In the genomic region with DNA sequence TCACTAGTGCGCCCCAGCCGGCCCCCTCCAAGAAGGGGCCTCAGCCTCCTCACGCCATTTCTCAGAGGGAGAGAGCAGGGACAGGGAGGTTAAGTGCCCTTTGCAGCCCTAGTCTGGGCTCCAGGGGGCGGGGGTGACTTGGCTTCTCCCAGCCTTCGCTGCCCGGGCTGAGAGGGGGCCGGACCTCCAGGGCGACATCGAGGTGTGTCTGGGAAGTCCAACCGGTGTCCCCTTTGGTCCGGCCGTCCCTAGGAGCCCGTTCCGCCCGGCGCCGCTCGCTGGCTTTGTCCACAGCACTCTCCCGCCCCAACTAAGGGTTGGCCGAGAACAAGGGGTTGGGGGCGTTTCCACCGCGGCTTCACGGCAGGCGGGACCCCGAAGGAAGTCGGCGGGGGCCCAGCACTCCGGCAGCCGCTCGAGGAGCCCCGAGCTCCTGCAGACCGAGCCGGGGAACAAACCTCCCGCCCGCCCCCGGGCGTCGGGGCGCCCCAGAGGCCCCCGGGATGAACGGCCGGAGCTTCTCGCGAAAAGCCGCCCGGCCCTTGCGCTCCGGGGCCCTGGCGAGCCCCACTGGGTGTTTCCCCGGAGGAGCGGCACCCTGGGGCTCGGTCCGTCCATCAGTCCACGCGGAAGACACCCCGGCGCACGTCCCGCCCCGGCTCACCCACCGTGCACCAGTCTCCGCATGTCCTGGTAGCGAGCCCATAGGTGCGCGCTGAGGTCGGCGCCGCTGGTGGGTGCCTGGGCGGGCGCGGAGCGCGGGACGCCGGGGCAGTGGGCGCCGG, we compare ENCODE assay signal across 8 cellular contexts. TPM values are rescaled to one million over a fixed set of nuclear protein-coding genes. Genes with fewer than 3 reads are reported as not detected.
DNase-seq lines count a peak whose midpoint lies in the region; ATAC-seq, FAIRE-seq and TF ChIP-seq lines count a peak whose summit lies in the region.

No MANE protein-coding gene starts in this region.

- no peak for TF ChIP-seq CTCF in CD14-positive monocyte (IDR thresholded peaks at IDR 0.05)
- TF ChIP-seq CTCF in HFFc6 (IDR thresholded peaks at IDR 0.05) = no peak
- no peak for TF ChIP-seq CTCF in fibroblast of mammary gland (conservative IDR thresholded peaks at IDR 0.05; ENCODE audit: control insufficient read depth, insufficient read depth, low read depth, low read length)
- TF ChIP-seq CTCF in neural crest cell (conservative IDR thresholded peaks at IDR 0.05) = no peak

- POLR2A ChIA-PET in activated CD4-positive, alpha-beta memory T cell treated with anti-CD3 and anti-CD28 coated beads for 36 hours (lab: Charles Lee) = interaction anchor here (0.6 kb wide), 1 partner anchor 221 kb away, joined by 3 read pairs; no protein-coding TSS in a partner anchor

- intact Hi-C loops in CD14-positive monocyte (cut with micrococcal nuclease) = loop anchor here (5.0 to 10.0 kb wide), 4 partner anchors 36 to 1148 kb away; a partner anchor contains a TSS
- intact Hi-C loops in activated CD4-positive, alpha-beta memory T cell treated with anti-CD3 and anti-CD28 coated beads for 36 hours (cut with micrococcal nuclease) = loop anchor here (10.0 kb wide), 5 partner anchors 248 to 1352 kb away; a partner anchor contains a TSS

- H3K27ac Mint-ChIP-seq in CD14-positive monocyte (peak overlapping the region in 2 of 7 donors; percentile 30 to 46), HFFc6 (peak overlapping the region; percentile 82), neural crest cell (ENCODE audit: unreplicated experiment) (no peak overlapping the region)
- peak overlapping the region; percentile 51 for H3K27ac Mint-ChIP-seq in activated CD4-positive, alpha-beta memory T cell treated with anti-CD3 and anti-CD28 coated beads for 36 hours

- FAIRE-seq in RCC 7860 (lab: Jason Lieb, UNC) = no peak

- H3K9me3 Mint-ChIP-seq in CD14-positive monocyte (no peaks in the 10 kb centered on the region), HFFc6 (no peaks in the 10 kb centered on the region), neural crest cell (no peaks in the 10 kb centered on the region)
- no peaks in the 10 kb centered on the region for H3K9me3 Mint-ChIP-seq in activated CD4-positive, alpha-beta memory T cell treated with anti-CD3 and anti-CD28 coated beads for 36 hours

- DNase-seq in CD14-positive monocyte (ENCODE audit: low spot score) (peak; percentile 46), HFFc6 (no peak), fibroblast of mammary gland (ENCODE audit: low read depth) (no peak), neural crest cell (ENCODE audit: low read depth, low spot score) (peak; percentile 37), AML-193 (lab: John Stamatoyannopoulos, UW) (no peak), RCC 7860 (ENCODE audit: low spot score) (no peak)
- DNase-seq in activated CD4-positive, alpha-beta memory T cell treated with anti-CD3 and anti-CD28 coated beads for 36 hours = peak; percentile 39

- peaks cover 39% of the 10 kb centered on the region for H3K4me1 Mint-ChIP-seq in CD14-positive monocyte
- H3K4me1 Mint-ChIP-seq in HFFc6 (ENCODE audit: low read depth) = peaks cover 52% of the 10 kb centered on the region
- peaks cover 24% of the 10 kb centered on the region for H3K4me1 Mint-ChIP-seq in activated CD4-positive, alpha-beta memory T cell treated with anti-CD3 and anti-CD28 coated beads for 36 hours (ENCODE audit: low read depth)
- H3K4me1 Mint-ChIP-seq in neural crest cell = peaks cover 45% of the 10 kb centered on the region

- H3K27me3 Mint-ChIP-seq in CD14-positive monocyte (ENCODE audit: low read depth in 3 of 3) (peaks cover 4 to 17% (median 15%) of the 10 kb centered on the region in 3 donors), HFFc6 (ENCODE audit: insufficient read depth) (peaks cover 4% of the 10 kb centered on the region), neural crest cell (ENCODE audit: low read depth) (peaks cover 2% of the 10 kb centered on the region)
- H3K27me3 Mint-ChIP-seq in activated CD4-positive, alpha-beta memory T cell treated with anti-CD3 and anti-CD28 coated beads for 36 hours = no peaks in the 10 kb centered on the region

- H3K4me3 Mint-ChIP-seq in CD14-positive monocyte (peak overlapping the region; percentile 70 to 88), HFFc6 (peak overlapping the region; percentile 91), neural crest cell (peak overlapping the region; percentile 91)
- H3K4me3 Mint-ChIP-seq in activated CD4-positive, alpha-beta memory T cell treated with anti-CD3 and anti-CD28 coated beads for 36 hours = peak overlapping the region; percentile 75

- no peak for ATAC-seq in HG02870 (IDR thresholded peaks at IDR 0.05; ENCODE audit: unreplicated experiment)

- H3K4me3 ChIP-seq in fibroblast of mammary gland (ENCODE audit: control insufficient read depth, low read depth, low read length) = peak overlapping the region; percentile 71

- CTCF ChIA-PET in activated CD4-positive, alpha-beta memory T cell treated with anti-CD3 and anti-CD28 coated beads for 36 hours (lab: Charles Lee) = no interaction called here

- H3K36me3 Mint-ChIP-seq in CD14-positive monocyte (peaks cover 5 to 6% of the 10 kb centered on the region in 2 donors), HFFc6 (ENCODE audit: low read depth) (peaks cover 12% of the 10 kb centered on the region), neural crest cell (ENCODE audit: low read depth) (peaks cover 7% of the 10 kb centered on the region)
- H3K36me3 Mint-ChIP-seq in activated CD4-positive, alpha-beta memory T cell treated with anti-CD3 and anti-CD28 coated beads for 36 hours = peaks cover 2% of the 10 kb centered on the region

RNA-seq across cellular contexts. Expression of a gene that starts 0.6 kb away (rescaled TPM):
- under 1 TPM; 0.66 to 0.67 TPM for polyA plus RNA-seq in CD14-positive monocyte
- total RNA-seq in HFFc6 (2021; fragmentation: NEBNext Ultra II Directional; extraction: Animal tissue kit (Norgen Biotek cat#: 25700)) = 100 to 1,000 TPM; 156 to 198 (median 183) TPM
- total RNA-seq in activated CD4-positive, alpha-beta memory T cell treated with anti-CD3 and anti-CD28 coated beads for 36 hours = 10 to 100 TPM; 46.9 to 49.5 TPM
- total RNA-seq in neural crest cell = 389 and 392 TPM in 2 replicates

RNA-seq across cellular contexts. Expression of a gene that starts 3.4 kb away (rescaled TPM):
- polyA plus RNA-seq in CD14-positive monocyte = 10 to 100 TPM; 43.3 to 52.1 TPM
- 10 to 100 TPM; 22.2 to 38.4 (median 28.3) TPM for total RNA-seq in HFFc6 (2021; fragmentation: NEBNext Ultra II Directional; extraction: Animal tissue kit (Norgen Biotek cat#: 25700))
- total RNA-seq in activated CD4-positive, alpha-beta memory T cell treated with anti-CD3 and anti-CD28 coated beads for 36 hours = 10 to 100 TPM; 12.9 to 13.3 TPM
- total RNA-seq in neural crest cell = 26.2 and 29.8 TPM in 2 replicates

RNA-seq across cellular contexts. Expression of a gene that starts 37.9 kb away (rescaled TPM):
- polyA plus RNA-seq in CD14-positive monocyte = 10 to 100 TPM in 1 of 2 donors, 1 to 10 TPM in 1; 3.8 to 15.8 TPM
- total RNA-seq in HFFc6 (2021; fragmentation: NEBNext Ultra II Directional; extraction: Animal tissue kit (Norgen Biotek cat#: 25700)) = not detected
- total RNA-seq in activated CD4-positive, alpha-beta memory T cell treated with anti-CD3 and anti-CD28 coated beads for 36 hours = under 1 TPM in 1 of 2 experiments, not detected in 1; 0.14 TPM
- 0.11 and 0.16 TPM in 2 replicates for total RNA-seq in neural crest cell

Comparison
In these comparisons a context has a peak if more than half of its experiments do, and no peak if none do; other contexts are left out.
1. DNase-seq: peak in CD14-positive monocyte (single experiment), activated CD4-positive, alpha-beta memory T cell treated with anti-CD3 and anti-CD28 coated beads for 36 hours (single experiment) and neural crest cell (single experiment); none in HFFc6 (single experiment), fibroblast of mammary gland (single experiment), AML-193 (0 of 2) and RCC 7860 (single experiment).
2. Peak in every context shown above with its lines, with median percentiles within 50 percentile points of each other: H3K4me3 Mint-ChIP-seq.